Comparison of ENCODE assay signal across 13 cellular contexts in the genomic region with DNA sequence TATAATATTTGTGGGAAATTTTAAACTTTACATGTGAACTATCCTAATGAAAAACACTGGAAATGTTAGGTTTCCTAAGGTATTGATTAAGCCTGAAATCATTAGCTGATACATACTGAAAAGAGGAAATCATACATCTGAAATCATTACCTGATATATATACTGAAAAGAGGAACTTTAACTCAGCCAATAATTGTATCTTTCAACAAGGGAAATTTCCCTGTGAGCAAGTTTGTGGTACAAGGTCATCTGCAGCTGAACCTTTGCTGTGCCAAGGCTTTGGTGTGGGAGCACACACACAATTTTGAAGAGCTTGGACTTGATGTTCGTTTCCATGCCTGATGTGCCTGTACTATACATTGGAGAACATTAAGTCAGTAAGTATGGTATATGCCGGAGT.
DNase-seq lines count a peak whose midpoint lies in the region; ATAC-seq, FAIRE-seq and TF ChIP-seq lines count a peak whose summit lies in the region.
"Had no signal": no experiment of that assay in that cellular context is flagged by ENCODE, and none has a peak within 500 bp of the region (broad histone marks: within the 10 kb centered on the region; RNA-seq: fewer than 3 reads in every experiment).

No MANE protein-coding gene starts in this region.

- H2BK15ac ChIP-seq in H1 (ENCODE audit: low read length): no peak overlapping the region

- H2AFZ ChIP-seq in H1 (ENCODE audit: low read length): no peak overlapping the region

- H4K8ac ChIP-seq in H1 (ENCODE audit: extremely low read depth, insufficient read depth, low read length): no peak overlapping the region

- FAIRE-seq in GM12892 (lab: Jason Lieb, UNC) (peak; percentile 93), H1 (lab: Jason Lieb, UNC) (no peak), HTR-8/SVneo (lab: Jason Lieb, UNC) (no peak)
- FAIRE-seq: RCC 7860 had no signal

- TF ChIP-seq CTCF in GM20000 (IDR thresholded peaks at IDR 0.05; ENCODE audit: extremely low read depth, missing control alignments): no peak
- TF ChIP-seq CTCF in H1 (IDR thresholded peaks at IDR 0.05; ENCODE audit: control extremely low read depth in 1 of 3, insufficient read depth in 1 of 3, low read depth in 1 of 3, low read length in 3 of 3): no peak

- H2AK5ac ChIP-seq in H1 (ENCODE audit: low read depth, low read length): no peak overlapping the region

- no peaks in the 10 kb centered on the region for H3K79me1 ChIP-seq in H1 (ENCODE audit: low read depth, low read length)

- no peak overlapping the region for H3K56ac ChIP-seq in H1 (replicated peaks; ENCODE audit: insufficient read length, low read depth, low read length)

- H3K18ac ChIP-seq in H1 (ENCODE audit: extremely low read depth, low read length): no peak overlapping the region

- TF ChIP-seq POLR2A in GM12892 (IDR thresholded peaks at IDR 0.05; ENCODE audit: low read depth, low read length) (no peak), H1 (IDR thresholded peaks at IDR 0.05; ENCODE audit: control extremely low read depth in 1 of 2, low read depth in 2 of 2, low read length in 2 of 2) (no peak)

- CTCF ChIA-PET in H1 (lab: Charles Lee; ENCODE audit: partially characterized antibody): interaction anchor here (1.0 kb wide), 1 partner anchor 159 kb away, joined by 4 read pairs; no protein-coding TSS in a partner anchor

- H4K91ac ChIP-seq in H1 (replicated peaks; ENCODE audit: insufficient read length, low read length): no peak overlapping the region

- H4K5ac ChIP-seq in H1 (ENCODE audit: insufficient read length, low read depth, low read length): no peak overlapping the region

- POLR2A ChIA-PET in H1 (lab: Charles Lee; ENCODE audit: partially characterized antibody): no interaction called here

- H3K9me3 ChIP-seq in H1 (ENCODE audit: insufficient read depth in 2 of 2, low read depth in 1 of 2, low read length in 1 of 2): no peaks in the 10 kb centered on the region; a peak in 1 of 4 replicates

- TF ChIP-seq RAD21 in H1 (IDR thresholded peaks at IDR 0.05 in 1 of 2, conservative IDR thresholded peaks at IDR 0.05 in 1 of 2; ENCODE audit: low read depth in 2 of 2, low read length in 2 of 2): no peak

- H3K4ac ChIP-seq in H1 (replicated peaks; ENCODE audit: insufficient read length, low read depth, low read length): no peak overlapping the region

- H3K36me3 ChIP-seq in H1 (ENCODE audit: control insufficient read depth in 2 of 4, insufficient read depth in 4 of 4, low read length in 3 of 4): peaks cover 0 to 3% (median 0%) of the 10 kb centered on the region in 4 experiments; a peak in 1 of 8 replicates

- DNase-seq in GM12892 (ENCODE audit: insufficient read length): no peak
- peak; percentile 34 for DNase-seq in GM20000 (ENCODE audit: low spot score)
- no peak for DNase-seq in H1 (ENCODE audit: low read depth in 1 of 2, low spot score in 2 of 2)
- no peak for DNase-seq in HTR-8/SVneo (ENCODE audit: insufficient read length, low spot score)
- no peak for DNase-seq in 8988T
- DNase-seq in GM19238 (ENCODE audit: insufficient read length, low spot score): no peak
- DNase-seq: Calu3; effector memory CD4-positive, alpha-beta T cell; NCI-H1436; stimulated activated naive CD4-positive, alpha-beta T cell treated with Interleukin-2 at 50 U/mL for 16 hours had no signal

- H3K4me3 ChIP-seq in H1 (ENCODE audit: extremely low read depth in 1 of 4, insufficient read depth in 2 of 4, low read depth in 3 of 4, low read length in 4 of 4): no peak overlapping the region

- H2BK12ac ChIP-seq in H1 (ENCODE audit: low read depth, low read length): peak overlapping the region; percentile 7; the same call in 1 of the 2 replicates

- H3K23me2 ChIP-seq in H1 (ENCODE audit: low read depth, low read length): no peaks in the 10 kb centered on the region

- H2BK5ac ChIP-seq in H1 (ENCODE audit: low read depth, low read length): no peak overlapping the region

- no peak overlapping the region for H3K14ac ChIP-seq in H1 (ENCODE audit: insufficient read length)

- TF ChIP-seq EP300 in H1 (IDR thresholded peaks at IDR 0.05; ENCODE audit: borderline replicate concordance in 1 of 2, low read depth in 2 of 2, low read length in 2 of 2): no peak

- no peak overlapping the region for H3K27ac ChIP-seq in H1 (ENCODE audit: low read depth, low read length)

- no peak overlapping the region for H3K4me2 ChIP-seq in H1 (ENCODE audit: insufficient read depth in 1 of 2, low read depth in 2 of 2, low read length in 2 of 2)

- no peaks in the 10 kb centered on the region for H3K27me3 ChIP-seq in H1 (replicated peaks in 1 of 4; ENCODE audit: control insufficient read depth in 3 of 4, extremely low read depth in 1 of 4, insufficient read depth in 3 of 4, low read length in 3 of 4)

- 95% methylated on average over 2 of the region's 2 CpGs; no CpG with 5 or more reads in 1 of the 2 experiments for WGBS in H1 (ENCODE audit: extremely low coverage in 1 of 2, insufficient coverage in 1 of 2, insufficient read length in 1 of 2, insufficient replicate concordance in 2 of 2, low coverage in 1 of 2, low lambda C conversion rate in 2 of 2, missing lambda C conversion rate in 1 of 2), 2 experiments

- no peaks in the 10 kb centered on the region for H4K20me1 ChIP-seq in H1 (replicated peaks in 1 of 2; ENCODE audit: control insufficient read depth in 1 of 2, insufficient read depth in 2 of 2, low read length in 2 of 2)

- H3K4me1 ChIP-seq in H1 (replicated peaks in 1 of 4; ENCODE audit: control insufficient read depth in 3 of 4, insufficient read depth in 4 of 4, low read length in 3 of 4): peaks cover 2 to 8% (median 6%) of the 10 kb centered on the region in 4 experiments

- no peak overlapping the region for H3K9ac ChIP-seq in H1 (replicated peaks in 1 of 4; ENCODE audit: extremely low read depth in 1 of 4, low read depth in 3 of 4, low read length in 3 of 4)

- H2BK120ac ChIP-seq in H1 (replicated peaks; ENCODE audit: low read depth, low read length): peak overlapping the region; percentile 61

- no peaks in the 10 kb centered on the region for H3K79me2 ChIP-seq in H1 (ENCODE audit: control insufficient read depth in 1 of 2, insufficient read depth in 2 of 2, low read length in 2 of 2)

- peak overlapping the region; percentile 43; the same call in 1 of the 2 replicates for H2BK20ac ChIP-seq in H1 (ENCODE audit: low read length)

- no peak overlapping the region for H3K23ac ChIP-seq in H1 (ENCODE audit: insufficient read length)

- peak; percentile 63 for ATAC-seq in HG03457 (IDR thresholded peaks at IDR 0.05; ENCODE audit: unreplicated experiment)
- ATAC-seq in HG02571 (IDR thresholded peaks at IDR 0.05; ENCODE audit: unreplicated experiment): no peak

TF ChIP-seq in H1, 55 proteins besides CTCF, POLR2A, EP300 and RAD21:
- TF ChIP-seq GABPA (IDR thresholded peaks at IDR 0.05; ENCODE audit: borderline replicate concordance, insufficient read depth, low read length): no peak
- TF ChIP-seq FOSL1 (IDR thresholded peaks at IDR 0.05; ENCODE audit: insufficient read depth, low read depth, low read length): no peak
- no peak for TF ChIP-seq MAFK (IDR thresholded peaks at IDR 0.05; ENCODE audit: low read depth, low read length)
- TF ChIP-seq E2F6 (IDR thresholded peaks at IDR 0.05): no peak
- TF ChIP-seq SP1 (IDR thresholded peaks at IDR 0.05; ENCODE audit: low read depth, low read length): no peak
- TF ChIP-seq ATF3 (IDR thresholded peaks at IDR 0.05; ENCODE audit: insufficient read depth, low read depth, low read length): no peak
- no peak for TF ChIP-seq JUN (IDR thresholded peaks at IDR 0.05; ENCODE audit: low read depth, low read length)
- no peak for TF ChIP-seq BRCA1 (IDR thresholded peaks at IDR 0.05; ENCODE audit: low read depth, low read length)
- no peak for TF ChIP-seq RXRA (IDR thresholded peaks at IDR 0.05; ENCODE audit: insufficient read depth, low read depth, low read length)
- TF ChIP-seq KDM1A (IDR thresholded peaks at IDR 0.05; ENCODE audit: borderline replicate concordance, low read length): no peak
- no peak for TF ChIP-seq SUZ12 (IDR thresholded peaks at IDR 0.05; ENCODE audit: low read length)
- no peak for TF ChIP-seq SAP30 (IDR thresholded peaks at IDR 0.05; ENCODE audit: insufficient read depth, insufficient replicate concordance, low read length)
TF ChIP-seq in H1: peak in this region for 0.
